1 cellular context compared by ENCODE assay signal in the genomic region with DNA sequence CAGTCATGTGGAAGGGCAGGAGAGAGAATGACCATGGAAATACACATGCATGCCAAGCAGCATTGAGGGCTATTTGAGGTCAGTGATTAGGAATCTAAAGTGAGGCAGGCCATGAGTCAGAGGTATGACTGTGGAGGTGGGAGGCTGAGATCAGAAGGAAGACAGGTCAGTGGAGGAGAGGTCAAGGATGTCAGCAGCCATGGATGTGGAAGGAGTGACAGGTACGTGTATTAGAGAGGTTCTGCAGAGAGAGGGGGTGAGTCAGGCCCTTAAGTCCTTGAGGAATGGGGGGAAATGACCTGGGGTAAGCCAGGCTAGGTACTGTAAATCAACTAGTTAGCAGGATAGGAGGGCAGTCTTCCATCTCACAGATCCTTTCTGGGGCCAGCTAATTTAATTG.
TF ChIP-seq lines count a peak whose summit lies in the region.

No MANE protein-coding gene starts in this region.

TF ChIP-seq in HepG2, 621 proteins besides CTCF, POLR2A, EP300 and RAD21 (continued from another document and continues in another):
- TF ChIP-seq, protein P1, sequence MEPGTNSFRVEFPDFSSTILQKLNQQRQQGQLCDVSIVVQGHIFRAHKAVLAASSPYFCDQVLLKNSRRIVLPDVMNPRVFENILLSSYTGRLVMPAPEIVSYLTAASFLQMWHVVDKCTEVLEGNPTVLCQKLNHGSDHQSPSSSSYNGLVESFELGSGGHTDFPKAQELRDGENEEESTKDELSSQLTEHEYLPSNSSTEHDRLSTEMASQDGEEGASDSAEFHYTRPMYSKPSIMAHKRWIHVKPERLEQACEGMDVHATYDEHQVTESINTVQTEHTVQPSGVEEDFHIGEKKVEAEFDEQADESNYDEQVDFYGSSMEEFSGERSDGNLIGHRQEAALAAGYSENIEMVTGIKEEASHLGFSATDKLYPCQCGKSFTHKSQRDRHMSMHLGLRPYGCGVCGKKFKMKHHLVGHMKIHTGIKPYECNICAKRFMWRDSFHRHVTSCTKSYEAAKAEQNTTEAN (CRISPR knock-in tag; conservative IDR thresholded peaks at IDR 0.05), result no peak
- TF ChIP-seq, protein P2, sequence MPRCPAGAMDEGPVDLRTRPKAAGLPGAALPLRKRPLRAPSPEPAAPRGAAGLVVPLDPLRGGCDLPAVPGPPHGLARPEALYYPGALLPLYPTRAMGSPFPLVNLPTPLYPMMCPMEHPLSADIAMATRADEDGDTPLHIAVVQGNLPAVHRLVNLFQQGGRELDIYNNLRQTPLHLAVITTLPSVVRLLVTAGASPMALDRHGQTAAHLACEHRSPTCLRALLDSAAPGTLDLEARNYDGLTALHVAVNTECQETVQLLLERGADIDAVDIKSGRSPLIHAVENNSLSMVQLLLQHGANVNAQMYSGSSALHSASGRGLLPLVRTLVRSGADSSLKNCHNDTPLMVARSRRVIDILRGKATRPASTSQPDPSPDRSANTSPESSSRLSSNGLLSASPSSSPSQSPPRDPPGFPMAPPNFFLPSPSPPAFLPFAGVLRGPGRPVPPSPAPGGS (CRISPR knock-in tag; IDR thresholded peaks at IDR 0.05), result no peak
- TF ChIP-seq, protein P3, sequence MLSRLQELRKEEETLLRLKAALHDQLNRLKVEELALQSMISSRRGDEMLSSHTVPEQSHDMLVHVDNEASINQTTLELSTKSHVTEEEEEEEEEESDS (CRISPR knock-in tag; IDR thresholded peaks at IDR 0.05; ENCODE audit: borderline replicate concordance), result no peak
- TF ChIP-seq, protein P4, sequence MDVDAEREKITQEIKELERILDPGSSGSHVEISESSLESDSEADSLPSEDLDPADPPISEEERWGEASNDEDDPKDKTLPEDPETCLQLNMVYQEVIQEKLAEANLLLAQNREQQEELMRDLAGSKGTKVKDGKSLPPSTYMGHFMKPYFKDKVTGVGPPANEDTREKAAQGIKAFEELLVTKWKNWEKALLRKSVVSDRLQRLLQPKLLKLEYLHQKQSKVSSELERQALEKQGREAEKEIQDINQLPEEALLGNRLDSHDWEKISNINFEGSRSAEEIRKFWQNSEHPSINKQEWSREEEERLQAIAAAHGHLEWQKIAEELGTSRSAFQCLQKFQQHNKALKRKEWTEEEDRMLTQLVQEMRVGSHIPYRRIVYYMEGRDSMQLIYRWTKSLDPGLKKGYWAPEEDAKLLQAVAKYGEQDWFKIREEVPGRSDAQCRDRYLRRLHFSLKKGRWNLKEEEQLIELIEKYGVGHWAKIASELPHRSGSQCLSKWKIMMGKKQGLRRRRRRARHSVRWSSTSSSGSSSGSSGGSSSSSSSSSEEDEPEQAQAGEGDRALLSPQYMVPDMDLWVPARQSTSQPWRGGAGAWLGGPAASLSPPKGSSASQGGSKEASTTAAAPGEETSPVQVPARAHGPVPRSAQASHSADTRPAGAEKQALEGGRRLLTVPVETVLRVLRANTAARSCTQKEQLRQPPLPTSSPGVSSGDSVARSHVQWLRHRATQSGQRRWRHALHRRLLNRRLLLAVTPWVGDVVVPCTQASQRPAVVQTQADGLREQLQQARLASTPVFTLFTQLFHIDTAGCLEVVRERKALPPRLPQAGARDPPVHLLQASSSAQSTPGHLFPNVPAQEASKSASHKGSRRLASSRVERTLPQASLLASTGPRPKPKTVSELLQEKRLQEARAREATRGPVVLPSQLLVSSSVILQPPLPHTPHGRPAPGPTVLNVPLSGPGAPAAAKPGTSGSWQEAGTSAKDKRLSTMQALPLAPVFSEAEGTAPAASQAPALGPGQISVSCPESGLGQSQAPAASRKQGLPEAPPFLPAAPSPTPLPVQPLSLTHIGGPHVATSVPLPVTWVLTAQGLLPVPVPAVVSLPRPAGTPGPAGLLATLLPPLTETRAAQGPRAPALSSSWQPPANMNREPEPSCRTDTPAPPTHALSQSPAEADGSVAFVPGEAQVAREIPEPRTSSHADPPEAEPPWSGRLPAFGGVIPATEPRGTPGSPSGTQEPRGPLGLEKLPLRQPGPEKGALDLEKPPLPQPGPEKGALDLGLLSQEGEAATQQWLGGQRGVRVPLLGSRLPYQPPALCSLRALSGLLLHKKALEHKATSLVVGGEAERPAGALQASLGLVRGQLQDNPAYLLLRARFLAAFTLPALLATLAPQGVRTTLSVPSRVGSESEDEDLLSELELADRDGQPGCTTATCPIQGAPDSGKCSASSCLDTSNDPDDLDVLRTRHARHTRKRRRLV (CRISPR knock-in tag; IDR thresholded peaks at IDR 0.05), result no peak
- TF ChIP-seq, protein P5, sequence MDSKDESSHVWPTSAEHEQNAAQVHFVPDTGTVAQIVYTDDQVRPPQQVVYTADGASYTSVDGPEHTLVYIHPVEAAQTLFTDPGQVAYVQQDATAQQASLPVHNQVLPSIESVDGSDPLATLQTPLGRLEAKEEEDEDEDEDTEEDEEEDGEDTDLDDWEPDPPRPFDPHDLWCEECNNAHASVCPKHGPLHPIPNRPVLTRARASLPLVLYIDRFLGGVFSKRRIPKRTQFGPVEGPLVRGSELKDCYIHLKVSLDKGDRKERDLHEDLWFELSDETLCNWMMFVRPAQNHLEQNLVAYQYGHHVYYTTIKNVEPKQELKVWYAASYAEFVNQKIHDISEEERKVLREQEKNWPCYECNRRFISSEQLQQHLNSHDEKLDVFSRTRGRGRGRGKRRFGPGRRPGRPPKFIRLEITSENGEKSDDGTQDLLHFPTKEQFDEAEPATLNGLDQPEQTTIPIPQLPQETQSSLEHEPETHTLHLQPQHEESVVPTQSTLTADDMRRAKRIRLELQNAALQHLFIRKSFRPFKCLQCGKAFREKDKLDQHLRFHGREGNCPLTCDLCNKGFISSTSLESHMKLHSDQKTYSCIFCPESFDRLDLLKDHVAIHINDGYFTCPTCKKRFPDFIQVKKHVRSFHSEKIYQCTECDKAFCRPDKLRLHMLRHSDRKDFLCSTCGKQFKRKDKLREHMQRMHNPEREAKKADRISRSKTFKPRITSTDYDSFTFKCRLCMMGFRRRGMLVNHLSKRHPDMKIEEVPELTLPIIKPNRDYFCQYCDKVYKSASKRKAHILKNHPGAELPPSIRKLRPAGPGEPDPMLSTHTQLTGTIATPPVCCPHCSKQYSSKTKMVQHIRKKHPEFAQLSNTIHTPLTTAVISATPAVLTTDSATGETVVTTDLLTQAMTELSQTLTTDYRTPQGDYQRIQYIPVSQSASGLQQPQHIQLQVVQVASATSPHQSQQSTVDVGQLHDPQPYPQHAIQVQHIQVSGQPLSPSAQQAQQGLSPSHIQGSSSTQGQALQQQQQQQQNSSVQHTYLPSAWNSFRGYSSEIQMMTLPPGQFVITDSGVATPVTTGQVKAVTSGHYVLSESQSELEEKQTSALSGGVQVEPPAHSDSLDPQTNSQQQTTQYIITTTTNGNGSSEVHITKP (CRISPR knock-in tag; IDR thresholded peaks at IDR 0.05; ENCODE audit: low read depth), result no peak
- TF ChIP-seq FOSL2 (CRISPR knock-in tag; IDR thresholded peaks at IDR 0.05), result peak; percentile 78
- TF ChIP-seq, protein P6, sequence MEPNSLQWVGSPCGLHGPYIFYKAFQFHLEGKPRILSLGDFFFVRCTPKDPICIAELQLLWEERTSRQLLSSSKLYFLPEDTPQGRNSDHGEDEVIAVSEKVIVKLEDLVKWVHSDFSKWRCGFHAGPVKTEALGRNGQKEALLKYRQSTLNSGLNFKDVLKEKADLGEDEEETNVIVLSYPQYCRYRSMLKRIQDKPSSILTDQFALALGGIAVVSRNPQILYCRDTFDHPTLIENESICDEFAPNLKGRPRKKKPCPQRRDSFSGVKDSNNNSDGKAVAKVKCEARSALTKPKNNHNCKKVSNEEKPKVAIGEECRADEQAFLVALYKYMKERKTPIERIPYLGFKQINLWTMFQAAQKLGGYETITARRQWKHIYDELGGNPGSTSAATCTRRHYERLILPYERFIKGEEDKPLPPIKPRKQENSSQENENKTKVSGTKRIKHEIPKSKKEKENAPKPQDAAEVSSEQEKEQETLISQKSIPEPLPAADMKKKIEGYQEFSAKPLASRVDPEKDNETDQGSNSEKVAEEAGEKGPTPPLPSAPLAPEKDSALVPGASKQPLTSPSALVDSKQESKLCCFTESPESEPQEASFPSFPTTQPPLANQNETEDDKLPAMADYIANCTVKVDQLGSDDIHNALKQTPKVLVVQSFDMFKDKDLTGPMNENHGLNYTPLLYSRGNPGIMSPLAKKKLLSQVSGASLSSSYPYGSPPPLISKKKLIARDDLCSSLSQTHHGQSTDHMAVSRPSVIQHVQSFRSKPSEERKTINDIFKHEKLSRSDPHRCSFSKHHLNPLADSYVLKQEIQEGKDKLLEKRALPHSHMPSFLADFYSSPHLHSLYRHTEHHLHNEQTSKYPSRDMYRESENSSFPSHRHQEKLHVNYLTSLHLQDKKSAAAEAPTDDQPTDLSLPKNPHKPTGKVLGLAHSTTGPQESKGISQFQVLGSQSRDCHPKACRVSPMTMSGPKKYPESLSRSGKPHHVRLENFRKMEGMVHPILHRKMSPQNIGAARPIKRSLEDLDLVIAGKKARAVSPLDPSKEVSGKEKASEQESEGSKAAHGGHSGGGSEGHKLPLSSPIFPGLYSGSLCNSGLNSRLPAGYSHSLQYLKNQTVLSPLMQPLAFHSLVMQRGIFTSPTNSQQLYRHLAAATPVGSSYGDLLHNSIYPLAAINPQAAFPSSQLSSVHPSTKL (CRISPR knock-in tag; IDR thresholded peaks at IDR 0.05), result peak; percentile 43; the same call in 1 of the 2 replicates
- TF ChIP-seq, protein P7, sequence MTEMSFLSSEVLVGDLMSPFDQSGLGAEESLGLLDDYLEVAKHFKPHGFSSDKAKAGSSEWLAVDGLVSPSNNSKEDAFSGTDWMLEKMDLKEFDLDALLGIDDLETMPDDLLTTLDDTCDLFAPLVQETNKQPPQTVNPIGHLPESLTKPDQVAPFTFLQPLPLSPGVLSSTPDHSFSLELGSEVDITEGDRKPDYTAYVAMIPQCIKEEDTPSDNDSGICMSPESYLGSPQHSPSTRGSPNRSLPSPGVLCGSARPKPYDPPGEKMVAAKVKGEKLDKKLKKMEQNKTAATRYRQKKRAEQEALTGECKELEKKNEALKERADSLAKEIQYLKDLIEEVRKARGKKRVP (CRISPR knock-in tag; IDR thresholded peaks at IDR 0.05), result no peak
- no peak for TF ChIP-seq ZNF431 (CRISPR knock-in tag; IDR thresholded peaks at IDR 0.05; ENCODE audit: borderline replicate concordance, low read depth)
- TF ChIP-seq, protein P8, sequence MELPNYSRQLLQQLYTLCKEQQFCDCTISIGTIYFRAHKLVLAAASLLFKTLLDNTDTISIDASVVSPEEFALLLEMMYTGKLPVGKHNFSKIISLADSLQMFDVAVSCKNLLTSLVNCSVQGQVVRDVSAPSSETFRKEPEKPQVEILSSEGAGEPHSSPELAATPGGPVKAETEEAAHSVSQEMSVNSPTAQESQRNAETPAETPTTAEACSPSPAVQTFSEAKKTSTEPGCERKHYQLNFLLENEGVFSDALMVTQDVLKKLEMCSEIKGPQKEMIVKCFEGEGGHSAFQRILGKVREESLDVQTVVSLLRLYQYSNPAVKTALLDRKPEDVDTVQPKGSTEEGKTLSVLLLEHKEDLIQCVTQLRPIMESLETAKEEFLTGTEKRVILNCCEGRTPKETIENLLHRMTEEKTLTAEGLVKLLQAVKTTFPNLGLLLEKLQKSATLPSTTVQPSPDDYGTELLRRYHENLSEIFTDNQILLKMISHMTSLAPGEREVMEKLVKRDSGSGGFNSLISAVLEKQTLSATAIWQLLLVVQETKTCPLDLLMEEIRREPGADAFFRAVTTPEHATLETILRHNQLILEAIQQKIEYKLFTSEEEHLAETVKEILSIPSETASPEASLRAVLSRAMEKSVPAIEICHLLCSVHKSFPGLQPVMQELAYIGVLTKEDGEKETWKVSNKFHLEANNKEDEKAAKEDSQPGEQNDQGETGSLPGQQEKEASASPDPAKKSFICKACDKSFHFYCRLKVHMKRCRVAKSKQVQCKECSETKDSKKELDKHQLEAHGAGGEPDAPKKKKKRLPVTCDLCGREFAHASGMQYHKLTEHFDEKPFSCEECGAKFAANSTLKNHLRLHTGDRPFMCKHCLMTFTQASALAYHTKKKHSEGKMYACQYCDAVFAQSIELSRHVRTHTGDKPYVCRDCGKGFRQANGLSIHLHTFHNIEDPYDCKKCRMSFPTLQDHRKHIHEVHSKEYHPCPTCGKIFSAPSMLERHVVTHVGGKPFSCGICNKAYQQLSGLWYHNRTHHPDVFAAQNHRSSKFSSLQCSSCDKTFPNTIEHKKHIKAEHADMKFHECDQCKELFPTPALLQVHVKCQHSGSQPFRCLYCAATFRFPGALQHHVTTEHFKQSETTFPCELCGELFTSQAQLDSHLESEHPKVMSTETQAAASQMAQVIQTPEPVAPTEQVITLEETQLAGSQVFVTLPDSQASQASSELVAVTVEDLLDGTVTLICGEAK (IDR thresholded peaks at IDR 0.05), result no peak
- TF ChIP-seq, protein P8 (CRISPR knock-in tag; IDR thresholded peaks at IDR 0.05), result no peak
- TF ChIP-seq ZNF225 (CRISPR knock-in tag; IDR thresholded peaks at IDR 0.05), result no peak
- TF ChIP-seq RXRA (CRISPR knock-in tag; IDR thresholded peaks at IDR 0.05), result peak; percentile 86; the same call in 1 of the 2 replicates
- TF ChIP-seq ZNF30 (CRISPR knock-in tag; IDR thresholded peaks at IDR 0.05), result no peak
- TF ChIP-seq, protein P9, sequence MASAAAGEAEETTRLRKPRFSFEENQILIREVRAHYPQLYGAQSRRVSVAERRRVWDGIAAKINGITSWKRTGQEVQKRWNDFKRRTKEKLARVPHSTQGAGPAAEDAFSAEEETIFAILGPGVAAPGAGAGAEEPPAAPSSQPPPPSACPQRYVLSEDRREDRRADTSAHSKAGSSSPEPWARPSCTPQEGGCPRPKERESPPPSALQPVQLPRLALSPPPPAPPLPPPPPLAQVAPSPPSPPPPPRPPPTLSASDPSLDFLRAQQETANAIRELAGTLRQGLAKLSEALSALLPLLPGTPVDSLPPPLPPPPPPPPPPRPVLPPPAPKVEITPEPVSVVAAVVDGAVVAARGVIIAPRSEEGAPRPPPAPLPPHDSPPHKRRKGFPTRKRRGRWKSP (CRISPR knock-in tag; IDR thresholded peaks at IDR 0.05), result no peak
- no peak for TF ChIP-seq NCOA1 (CRISPR knock-in tag; IDR thresholded peaks at IDR 0.05)
